ENCODE assay signal across 18 cellular contexts in the genomic region with DNA sequence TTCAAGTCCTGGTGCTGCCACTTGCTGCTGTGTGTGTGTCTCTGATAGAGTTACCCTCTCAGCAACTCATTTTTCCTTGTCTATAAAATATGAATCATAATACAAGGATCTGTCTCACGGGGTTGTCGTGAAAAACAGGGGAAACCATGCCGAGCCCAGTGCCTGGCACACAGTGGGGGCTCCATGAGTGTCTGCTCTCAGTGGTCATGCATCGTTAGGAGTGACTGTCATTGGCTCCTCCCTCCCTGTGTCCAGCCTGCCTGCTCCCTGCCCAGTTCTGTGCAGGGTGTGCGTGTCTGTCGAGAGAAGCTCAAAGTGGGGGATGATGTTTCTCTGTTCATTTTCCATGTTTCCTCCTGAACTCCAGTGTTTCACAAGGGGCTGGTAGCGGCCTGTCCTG.
A peak's percentile ranks its signal among the peaks of the same experiment; 100 is the strongest.
DNase-seq lines count a peak whose midpoint lies in the region; ATAC-seq and TF ChIP-seq lines count a peak whose summit lies in the region.
"Had no signal": no experiment of that assay in that cellular context is flagged by ENCODE, and none has a peak within 500 bp of the region (broad histone marks: within the 10 kb centered on the region; RNA-seq: fewer than 3 reads in every experiment).

No MANE protein-coding gene starts in this region.

- peaks cover 0 to 12% of the 10 kb centered on the region in 2 donors for H3K4me1 ChIP-seq in right atrium auricular region
- H3K4me1 ChIP-seq: A549 had no signal

- ATAC-seq in HG03520 (IDR thresholded peaks at IDR 0.05; ENCODE audit: unreplicated experiment) (no peak), GM18907 (IDR thresholded peaks at IDR 0.05; ENCODE audit: unreplicated experiment) (no peak)

- intact Hi-C loops in cardiac septum (cut with DNase I), result no loop called here

- TF ChIP-seq CTCF in right atrium auricular region (IDR thresholded peaks at IDR 0.05), result no peak

- H3K27me3 ChIP-seq in right atrium auricular region, result no peaks in the 10 kb centered on the region

- no peak overlapping the region for H3K4me3 ChIP-seq in right atrium auricular region
- H3K4me3 ChIP-seq: A549, PC-9 had no signal

- no peaks in the 10 kb centered on the region for H3K9me3 ChIP-seq in right atrium auricular region
- H3K9me3 ChIP-seq: A549 had no signal

- no peak overlapping the region for H3K27ac ChIP-seq in right atrium auricular region
- H3K27ac ChIP-seq: A549, KMS-11, PC-9 had no signal

- no peaks in the 10 kb centered on the region for H3K36me3 ChIP-seq in right atrium auricular region

- DNase-seq in right atrium auricular region (ENCODE audit: low spot score), result peak; percentile 46
- no peak for DNase-seq in cardiac septum (ENCODE audit: low spot score)
- peak; percentile 40 for DNase-seq in activated CD8-positive, alpha-beta memory T cell treated with anti-CD3 and anti-CD28 coated beads, Interleukin-2, amount 50 U/mL, for 48 hours
- peak; percentile 74 for DNase-seq in mesenteric fat pad (ENCODE audit: low spot score)
- DNase-seq in AG08396 (ENCODE audit: low spot score), result no peak
- DNase-seq in activated T-cell treated with anti-CD3 and anti-CD28 coated beads, Interleukin-2, amount 50 U/mL, for 1 hour, result no peak
- DNase-seq: GDM1, GOT3, MV-4-11, NCI-H1694 treated with DMSO at 0.1 percent for 48 hours, NCI-H2107, NCI-H2227 treated with DMSO at 0.1 percent for 48 hours, NCI-H524 treated with DMSO at 0.1 percent for 48 hours had no signal

Comparison
In these comparisons a context has a peak if more than half of its experiments do, and no peak if none do; other contexts are left out.
1. DNase-seq: peak in right atrium auricular region (single experiment), activated CD8-positive, alpha-beta memory T cell treated with anti-CD3 and anti-CD28 coated beads, Interleukin-2, amount 50 U/mL, for 48 hours (single experiment) and mesenteric fat pad (single experiment); none in cardiac septum (single experiment), AG08396 (single experiment) and activated T-cell treated with anti-CD3 and anti-CD28 coated beads, Interleukin-2, amount 50 U/mL, for 1 hour (single experiment).